15 cellular contexts compared by ENCODE assay signal in genomic region chr13:85693889-85694511, GRCh38.
A peak's percentile ranks its signal among the peaks of the same experiment; 100 is the strongest.
DNase-seq lines count a peak whose midpoint lies in the region; ATAC-seq and TF ChIP-seq lines count a peak whose summit lies in the region.
"Had no signal": no experiment of that assay in that cellular context is flagged by ENCODE, and none has a peak within 500 bp of the region (broad histone marks: within the 10 kb centered on the region; RNA-seq: fewer than 3 reads in every experiment).

No MANE protein-coding gene starts in this region.

- H3K27ac Mint-ChIP-seq in HFFc6, result peak overlapping the region; percentile 53; the same call in 1 of the 2 replicates
- H3K27ac Mint-ChIP-seq: nephron, type B pancreatic cell had no signal

- H3K27me3 Mint-ChIP-seq in HFFc6 (ENCODE audit: insufficient read depth), result no peaks in the 10 kb centered on the region
- H3K27me3 Mint-ChIP-seq: type B pancreatic cell had no signal

- H3K27ac ChIP-seq in fibroblast of lung (ENCODE audit: insufficient read depth, low read length), result no peak overlapping the region
- H3K27ac ChIP-seq: C4-2B, skin epidermis had no signal

- no peak for ATAC-seq in GM21390 (IDR thresholded peaks at IDR 0.05; ENCODE audit: unreplicated experiment)
- ATAC-seq in HG03378 (IDR thresholded peaks at IDR 0.05; ENCODE audit: unreplicated experiment), result no peak
- ATAC-seq: activated CD4-positive, CD25-positive, alpha-beta regulatory T cell treated with anti-CD3 and anti-CD28 coated beads, Interleukin-2, amount 50 U/mL, for 24 hours had no signal

- H3K36me3 ChIP-seq in fibroblast of lung (ENCODE audit: control insufficient read depth, insufficient read depth, low read length), result no peaks in the 10 kb centered on the region

- H2AFZ ChIP-seq in fibroblast of lung (ENCODE audit: low read length), result peak overlapping the region; percentile 52

- in situ Hi-C loops in ACHN (cut with HindIII; ENCODE audit: low pct_ligation_motif_present, low pct_unique_long_range_greater_than_20kb, low sequenced_read_pairs) (no loop called here), SK-MEL-5 (cut with HindIII; ENCODE audit: low pct_unique_long_range_greater_than_20kb, low sequenced_read_pairs) (no loop called here)

- no peaks in the 10 kb centered on the region for H3K9me3 ChIP-seq in fibroblast of lung (ENCODE audit: control insufficient read depth, insufficient read depth, low read depth, low read length)

- peak; percentile 2 for DNase-seq in ACHN
- peak; percentile 3 for DNase-seq in HFFc6
- DNase-seq in SK-MEL-5 (ENCODE audit: low read depth, low spot score), result peak; percentile 11
- peak; percentile 18 to 23 for DNase-seq in fibroblast of lung (ENCODE audit: low read depth in 2 of 2)
- DNase-seq in GOT3 (lab: John Stamatoyannopoulos, UW), result no peak
- DNase-seq in activated T-cell treated with anti-CD3 and anti-CD28 coated beads, Interleukin-2, amount 50 U/mL, for 1 hour, result no peak
- DNase-seq: erythroblast, NCI-H1694 had no signal

- H3K4me2 ChIP-seq in fibroblast of lung (ENCODE audit: extremely low read depth, insufficient read depth, low read length), result no peak overlapping the region

- TF ChIP-seq CTCF in HFFc6 (IDR thresholded peaks at IDR 0.05) (no peak), fibroblast of lung (conservative IDR thresholded peaks at IDR 0.05 in 1 of 2, IDR thresholded peaks at IDR 0.05 in 1 of 2; ENCODE audit: low read depth in 1 of 2, low read length in 2 of 2) (no peak)

- no peak overlapping the region for H3K9ac ChIP-seq in fibroblast of lung (ENCODE audit: insufficient read depth, low read length)

- no peaks in the 10 kb centered on the region for H3K79me2 ChIP-seq in fibroblast of lung (ENCODE audit: control insufficient read depth, insufficient read depth, low read length)

- no peaks in the 10 kb centered on the region for H4K20me1 ChIP-seq in fibroblast of lung (ENCODE audit: control insufficient read depth, extremely low read depth, insufficient read depth, low read length)

- H3K4me1 Mint-ChIP-seq in HFFc6 (ENCODE audit: low read depth), result peaks cover 26% of the 10 kb centered on the region
- H3K4me1 Mint-ChIP-seq: nephron had no signal

- peak overlapping the region; percentile 69; the same call in 1 of the 2 replicates for H3K4me3 Mint-ChIP-seq in HFFc6
- H3K4me3 Mint-ChIP-seq: nephron, type B pancreatic cell had no signal

- H3K4me1 ChIP-seq in fibroblast of lung (ENCODE audit: control insufficient read depth, extremely low read depth, insufficient read depth, low read length), result no peaks in the 10 kb centered on the region

- no peaks in the 10 kb centered on the region for H3K27me3 ChIP-seq in fibroblast of lung (ENCODE audit: control insufficient read depth, insufficient read depth, low read length)

- H3K9me3 Mint-ChIP-seq in HFFc6, result peaks cover 9% of the 10 kb centered on the region
- H3K9me3 Mint-ChIP-seq: nephron had no signal

- no peaks in the 10 kb centered on the region; the same call in 1 of the 2 replicates for H3K36me3 Mint-ChIP-seq in HFFc6 (ENCODE audit: low read depth)
- H3K36me3 Mint-ChIP-seq: type B pancreatic cell had no signal

- H3K4me3 ChIP-seq in fibroblast of lung (replicated peaks in 1 of 4; ENCODE audit: control extremely low read depth in 1 of 4, insufficient read depth in 1 of 4, low read depth in 3 of 4, low read length in 4 of 4), result no peak overlapping the region
- H3K4me3 ChIP-seq: skin epidermis had no signal

Comparison
In these comparisons a context has a peak if more than half of its experiments do, and no peak if none do; other contexts are left out.
1. DNase-seq: peak in ACHN (single experiment), HFFc6 (single experiment), SK-MEL-5 (single experiment) and fibroblast of lung (2 of 2); none in GOT3 (single experiment) and activated T-cell treated with anti-CD3 and anti-CD28 coated beads, Interleukin-2, amount 50 U/mL, for 1 hour (single experiment).